13 cellular contexts compared by ENCODE assay signal in the genomic region with DNA sequence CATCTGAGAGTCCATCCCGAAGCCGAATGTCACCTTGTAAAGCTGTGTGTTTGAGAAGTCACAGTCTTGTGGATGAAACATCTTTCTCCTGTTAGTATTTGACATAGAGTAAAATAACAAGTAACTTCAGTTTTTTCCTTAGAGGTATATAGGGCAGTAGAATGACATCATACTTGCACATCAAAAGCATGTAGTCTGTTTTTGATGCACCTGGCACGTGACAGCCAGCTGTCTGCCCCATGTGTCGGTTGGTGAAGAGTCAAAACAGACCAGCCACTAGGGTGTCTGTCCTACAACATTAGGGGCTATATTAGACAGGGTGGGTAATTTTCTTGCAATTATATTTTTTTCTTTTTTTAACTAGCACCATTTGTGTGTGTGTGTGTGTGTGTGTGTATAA.
DNase-seq lines count a peak whose midpoint lies in the region; ATAC-seq lines count a peak whose summit lies in the region.
"Had no signal": no experiment of that assay in that cellular context is flagged by ENCODE, and none has a peak within 500 bp of the region (broad histone marks: within the 10 kb centered on the region; RNA-seq: fewer than 3 reads in every experiment).

No MANE protein-coding gene starts in this region.

- peak; percentile 69 to 74 for ATAC-seq in activated naive CD4-positive, alpha-beta T cell treated with anti-CD3 and anti-CD28 coated beads, Interleukin-2, amount 50 U/mL, for 72 hours
- ATAC-seq in HG03196 (IDR thresholded peaks at IDR 0.05; ENCODE audit: unreplicated experiment) = no peak

- peak overlapping the region; percentile 10 for H3K27ac Mint-ChIP-seq in activated CD4-positive, alpha-beta memory T cell treated with anti-CD3 and anti-CD28 coated beads for 36 hours
- no peak overlapping the region for H3K27ac Mint-ChIP-seq in activated CD4-positive, alpha-beta memory T cell treated with anti-CD3 and anti-CD28 coated beads, Interleukin-2, amount 10 ng/mL, durations not matched to agents 7 days and 5 days
- H3K27ac Mint-ChIP-seq in activated naive CD4-positive, alpha-beta T cell treated with anti-CD3 and anti-CD28 coated beads, Interleukin-2, amount 50 U/mL, for 72 hours = peak overlapping the region in 1 of 2 donors; percentile 66

- no peaks in the 10 kb centered on the region for H3K9me3 Mint-ChIP-seq in activated CD4-positive, alpha-beta memory T cell treated with anti-CD3 and anti-CD28 coated beads for 36 hours
- H3K9me3 Mint-ChIP-seq in activated CD4-positive, alpha-beta memory T cell treated with anti-CD3 and anti-CD28 coated beads, Interleukin-2, amount 10 ng/mL, durations not matched to agents 7 days and 5 days = no peaks in the 10 kb centered on the region
- H3K9me3 Mint-ChIP-seq in activated naive CD4-positive, alpha-beta T cell treated with anti-CD3 and anti-CD28 coated beads, Interleukin-2, amount 50 U/mL, for 72 hours = peaks cover 0 to 5% of the 10 kb centered on the region in 2 donors

- H3K27me3 Mint-ChIP-seq in activated CD4-positive, alpha-beta memory T cell treated with anti-CD3 and anti-CD28 coated beads for 36 hours = no peaks in the 10 kb centered on the region
- no peaks in the 10 kb centered on the region for H3K27me3 Mint-ChIP-seq in activated CD4-positive, alpha-beta memory T cell treated with anti-CD3 and anti-CD28 coated beads, Interleukin-2, amount 10 ng/mL, durations not matched to agents 7 days and 5 days

- intact Hi-C loops in activated CD4-positive, alpha-beta memory T cell treated with anti-CD3 and anti-CD28 coated beads for 36 hours (cut with micrococcal nuclease) = loop anchor here (1.0 kb wide), 1 partner anchor 8 kb away; no protein-coding TSS in a partner anchor

- POLR2A ChIA-PET in activated CD4-positive, alpha-beta memory T cell treated with anti-CD3 and anti-CD28 coated beads for 36 hours (lab: Charles Lee) = interaction anchor here (1.2 kb wide), 1 partner anchor 137 kb away, joined by 5 read pairs; no protein-coding TSS in a partner anchor
- POLR2A ChIA-PET in activated CD4-positive, alpha-beta memory T cell treated with anti-CD3 and anti-CD28 coated beads, Interleukin-2, amount 10 ng/mL, durations not matched to agents 7 days and 5 days (lab: Charles Lee) = interaction anchor here (1.1 to 1.9 kb wide), 5 partner anchors 8 to 133 kb away, joined by 3 to 6 read pairs (median 4); no protein-coding TSS in a partner anchor

- H3K4me3 Mint-ChIP-seq in activated CD4-positive, alpha-beta memory T cell treated with anti-CD3 and anti-CD28 coated beads for 36 hours = no peak overlapping the region
- H3K4me3 Mint-ChIP-seq in activated CD4-positive, alpha-beta memory T cell treated with anti-CD3 and anti-CD28 coated beads, Interleukin-2, amount 10 ng/mL, durations not matched to agents 7 days and 5 days = no peak overlapping the region

- peaks cover 33% of the 10 kb centered on the region for H3K36me3 Mint-ChIP-seq in activated CD4-positive, alpha-beta memory T cell treated with anti-CD3 and anti-CD28 coated beads for 36 hours
- H3K36me3 Mint-ChIP-seq in activated CD4-positive, alpha-beta memory T cell treated with anti-CD3 and anti-CD28 coated beads, Interleukin-2, amount 10 ng/mL, durations not matched to agents 7 days and 5 days (ENCODE audit: low read depth) = peaks cover 45% of the 10 kb centered on the region
- peaks cover 8 to 16% of the 10 kb centered on the region in 2 donors for H3K36me3 Mint-ChIP-seq in activated naive CD4-positive, alpha-beta T cell treated with anti-CD3 and anti-CD28 coated beads, Interleukin-2, amount 50 U/mL, for 72 hours

- DNase-seq in activated CD4-positive, alpha-beta memory T cell treated with anti-CD3 and anti-CD28 coated beads for 36 hours = peak; percentile 60
- no peak for DNase-seq in activated CD4-positive, alpha-beta memory T cell treated with anti-CD3 and anti-CD28 coated beads, Interleukin-2, amount 10 ng/mL, durations not matched to agents 7 days and 5 days
- DNase-seq in T-helper 1 cell = peak in 3 of 5 donors; percentile 23 to 33 (median 30)
- no peak for DNase-seq in activated naive CD4-positive, alpha-beta T cell treated with anti-CD3 and anti-CD28 coated beads, Interleukin-2, amount 50 U/mL, for 72 hours (ENCODE audit: low spot score in 2 of 2)
- peak; percentile 33 for DNase-seq in stimulated activated CD4-positive, alpha-beta T cell treated with anti-CD3 and anti-CD28 coated beads, Interleukin-4, amount 100 ng/mL, for 1 hour
- no peak for DNase-seq in ecto neural progenitor cell (ENCODE audit: low spot score)
- no peak for DNase-seq in cerebellar cortex (ENCODE audit: low spot score)
- DNase-seq: ACHN, dorsolateral prefrontal cortex, NCI-H187 treated with DMSO at 0.1 percent for 48 hours, NCI-H526 treated with DMSO at 0.1 percent for 48 hours, testis had no signal

- CTCF ChIA-PET in activated CD4-positive, alpha-beta memory T cell treated with anti-CD3 and anti-CD28 coated beads for 36 hours (lab: Charles Lee) = interaction anchor here (0.9 to 1.7 kb wide), 5 partner anchors 9 to 138 kb away, joined by 3 to 5 read pairs (median 4); no protein-coding TSS in a partner anchor
- CTCF ChIA-PET in activated CD4-positive, alpha-beta memory T cell treated with anti-CD3 and anti-CD28 coated beads, Interleukin-2, amount 10 ng/mL, durations not matched to agents 7 days and 5 days (lab: Charles Lee) = interaction anchor here (0.6 to 3.0 kb wide), 7 partner anchors 9 to 157 kb away, joined by 3 to 17 read pairs (median 4); no protein-coding TSS in a partner anchor

- H3K4me1 Mint-ChIP-seq in activated CD4-positive, alpha-beta memory T cell treated with anti-CD3 and anti-CD28 coated beads for 36 hours (ENCODE audit: low read depth) = peaks cover 34% of the 10 kb centered on the region
- peaks cover 41% of the 10 kb centered on the region for H3K4me1 Mint-ChIP-seq in activated CD4-positive, alpha-beta memory T cell treated with anti-CD3 and anti-CD28 coated beads, Interleukin-2, amount 10 ng/mL, durations not matched to agents 7 days and 5 days

Comparison
In these comparisons a context has a peak if more than half of its experiments do, and no peak if none do; other contexts are left out.
1. DNase-seq: peak in activated CD4-positive, alpha-beta memory T cell treated with anti-CD3 and anti-CD28 coated beads for 36 hours (single experiment), T-helper 1 cell (3 of 5) and stimulated activated CD4-positive, alpha-beta T cell treated with anti-CD3 and anti-CD28 coated beads, Interleukin-4, amount 100 ng/mL, for 1 hour (single experiment); none in activated CD4-positive, alpha-beta memory T cell treated with anti-CD3 and anti-CD28 coated beads, Interleukin-2, amount 10 ng/mL, durations not matched to agents 7 days and 5 days (single experiment), activated naive CD4-positive, alpha-beta T cell treated with anti-CD3 and anti-CD28 coated beads, Interleukin-2, amount 50 U/mL, for 72 hours (0 of 2), ecto neural progenitor cell (single experiment) and cerebellar cortex (single experiment).